22 cellular contexts compared by ENCODE assay signal in the genomic region with DNA sequence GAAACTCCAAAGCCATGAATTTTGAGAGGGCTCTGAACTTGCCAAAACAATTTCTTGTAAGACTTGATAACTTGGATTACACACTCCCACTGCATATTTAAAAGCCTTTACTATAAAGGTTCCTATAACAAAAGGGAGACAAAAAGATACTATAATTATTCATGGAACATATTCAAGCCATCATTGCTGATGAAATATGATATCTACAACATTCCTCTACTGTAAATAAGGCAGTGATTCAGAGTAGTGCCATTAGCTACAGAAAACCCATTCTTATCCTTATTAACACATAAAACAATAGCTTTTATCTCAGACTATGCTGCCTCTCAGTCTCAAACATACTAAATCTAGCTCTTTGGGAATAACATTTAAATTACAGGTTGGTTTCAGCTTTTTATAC.
DNase-seq lines count a peak whose midpoint lies in the region; ATAC-seq and TF ChIP-seq lines count a peak whose summit lies in the region.
"Had no signal": no experiment of that assay in that cellular context is flagged by ENCODE, and none has a peak within 500 bp of the region (broad histone marks: within the 10 kb centered on the region; RNA-seq: fewer than 3 reads in every experiment).

No MANE protein-coding gene starts in this region.

- no peaks in the 10 kb centered on the region for H4K20me1 ChIP-seq in GM23248 (ENCODE audit: insufficient read depth)
- no peaks in the 10 kb centered on the region for H4K20me1 ChIP-seq in osteoblast (ENCODE audit: insufficient read depth, low read length)

- no peak overlapping the region for H4K8ac ChIP-seq in trophoblast cell (ENCODE audit: low read depth, low read length)

- no peak overlapping the region for H4K12ac ChIP-seq in trophoblast cell (ENCODE audit: low read depth, low read length)

- H3K79me1 ChIP-seq in trophoblast cell (ENCODE audit: low read length), result no peaks in the 10 kb centered on the region

- peaks cover 23% of the 10 kb centered on the region for H3K4me1 ChIP-seq in GM23248 (ENCODE audit: insufficient read depth)
- peaks cover 14 to 23% of the 10 kb centered on the region in 2 donors for H3K4me1 ChIP-seq in adrenal gland (replicated peaks in 1 of 2)
- peaks cover 10% of the 10 kb centered on the region for H3K4me1 ChIP-seq in osteoblast (ENCODE audit: insufficient read depth, low read length)
- no peaks in the 10 kb centered on the region for H3K4me1 ChIP-seq in trophoblast cell (ENCODE audit: control insufficient read depth in 1 of 2, insufficient read depth in 2 of 2, low read length in 2 of 2)
- H3K4me1 ChIP-seq: colonic mucosa, parathyroid adenoma had no signal

- no peak for TF ChIP-seq POLR2A in adrenal gland (IDR thresholded peaks at IDR 0.05)

- in situ Hi-C loops in GM23248 (cut with MboI), result no loop called here

- H4K91ac ChIP-seq in trophoblast cell (ENCODE audit: low read depth, low read length), result no peak overlapping the region

- H3K4me2 ChIP-seq in GM23248 (ENCODE audit: unreplicated experiment), result peak overlapping the region; percentile 26
- H3K4me2 ChIP-seq in osteoblast (ENCODE audit: insufficient read depth, low read length), result peak overlapping the region; percentile 6
- H3K4me2 ChIP-seq in trophoblast cell (ENCODE audit: low read length), result no peak overlapping the region

- H3K79me2 ChIP-seq in GM23248 (ENCODE audit: insufficient read depth), result no peaks in the 10 kb centered on the region
- H3K79me2 ChIP-seq in osteoblast (ENCODE audit: insufficient read depth, low read length), result no peaks in the 10 kb centered on the region
- no peaks in the 10 kb centered on the region for H3K79me2 ChIP-seq in trophoblast cell (ENCODE audit: control insufficient read depth, insufficient read depth, low read length, poor library complexity)
- H3K79me2 ChIP-seq: parathyroid adenoma had no signal

- no peak for ATAC-seq in GM19023 (IDR thresholded peaks at IDR 0.05; ENCODE audit: unreplicated experiment)
- ATAC-seq: sciatic nerve; stimulated activated effector memory CD8-positive, alpha-beta T cell treated with anti-CD3 and anti-CD28 coated beads, Interleukin-12 subunit alpha, Interleukin-12 subunit beta, amount 100 ng/mL, for 72 hours had no signal

- H3K14ac ChIP-seq in trophoblast cell (ENCODE audit: low read length), result no peak overlapping the region

- H3K9ac ChIP-seq in GM23248 (no peak overlapping the region), trophoblast cell (ENCODE audit: low read length) (no peak overlapping the region)
- H3K9ac ChIP-seq: parathyroid adenoma had no signal

- peaks cover 11% of the 10 kb centered on the region; the same call in 1 of the 2 replicates for H3F3A ChIP-seq in GM23248 (ENCODE audit: insufficient read depth)

- H3K36me3 ChIP-seq in GM23248 (ENCODE audit: low read depth) (no peaks in the 10 kb centered on the region), adrenal gland (replicated peaks in 1 of 2) (no peaks in the 10 kb centered on the region), osteoblast (ENCODE audit: insufficient read depth, low read length) (no peaks in the 10 kb centered on the region), trophoblast cell (ENCODE audit: control insufficient read depth in 1 of 2, insufficient read depth in 2 of 2, low read length in 2 of 2) (no peaks in the 10 kb centered on the region)
- H3K36me3 ChIP-seq: colonic mucosa had no signal

- H2AFZ ChIP-seq in GM23248 (peak overlapping the region; percentile 10; the same call in 1 of the 2 replicates), osteoblast (ENCODE audit: low read length) (no peak overlapping the region), trophoblast cell (ENCODE audit: insufficient read depth, low read length, poor library complexity) (no peak overlapping the region)
- H2AFZ ChIP-seq: parathyroid adenoma had no signal

- intact Hi-C loops in adrenal gland (cut with DNase I), result no loop called here

- no peak overlapping the region for H2BK5ac ChIP-seq in trophoblast cell (ENCODE audit: low read depth, low read length, poor library complexity)

- TF ChIP-seq CTCF in adrenal gland (IDR thresholded peaks at IDR 0.05) (no peak), fibroblast of mammary gland (conservative IDR thresholded peaks at IDR 0.05; ENCODE audit: control insufficient read depth, insufficient read depth, low read depth, low read length) (no peak), osteoblast (IDR thresholded peaks at IDR 0.05; ENCODE audit: extremely low read depth, low read depth, low read length) (no peak)

- H3K18ac ChIP-seq in trophoblast cell (ENCODE audit: low read length), result no peak overlapping the region

- H2BK12ac ChIP-seq in trophoblast cell (ENCODE audit: low read length), result no peak overlapping the region

- 0 out of 2 replicates have a peak overlapping the region, but pooled peaks have one; percentile 8 for H3K4me3 ChIP-seq in GM23248
- H3K4me3 ChIP-seq in adrenal gland, result no peak overlapping the region
- H3K4me3 ChIP-seq in fibroblast of mammary gland (ENCODE audit: control insufficient read depth, low read depth, low read length), result no peak overlapping the region
- no peak overlapping the region for H3K4me3 ChIP-seq in osteoblast (ENCODE audit: insufficient read depth, low read length)
- no peak overlapping the region for H3K4me3 ChIP-seq in trophoblast cell (ENCODE audit: low read depth, low read length)
- H3K4me3 ChIP-seq: colonic mucosa had no signal

- DNase-seq in GM23248, result peak; percentile 49
- no peak for DNase-seq in adrenal gland
- peak; percentile 18 for DNase-seq in fibroblast of mammary gland (ENCODE audit: low read depth)
- no peak for DNase-seq in osteoblast (ENCODE audit: insufficient read length, low spot score, missing footprints)
- no peak for DNase-seq in cerebellar nuclear complex (lab: John Stamatoyannopoulos, UW)
- no peak for DNase-seq in trophoblast cell
- DNase-seq: activated B cell treated with CpG ODN at 0.5 μM for 24 hours; activated CD4-positive, alpha-beta memory T cell treated with anti-CD3 and anti-CD28 coated beads for 36 hours; CD4-positive, CD25-positive, alpha-beta regulatory T cell; colonic mucosa; DMS 273 treated with DMSO at 0.1 percent for 48 hours; GF-D8; hypothalamus; KG1; naive B cell; NCI-H2029; NCI-H446 treated with DMSO at 0.1 percent for 48 hours; T-helper 9 cell had no signal

- H3K9me3 ChIP-seq in GM23248 (ENCODE audit: low read depth) (no peaks in the 10 kb centered on the region), adrenal gland (replicated peaks in 1 of 3) (no peaks in the 10 kb centered on the region), osteoblast (ENCODE audit: low read depth, low read length) (no peaks in the 10 kb centered on the region), trophoblast cell (ENCODE audit: insufficient read depth, low read depth, low read length) (no peaks in the 10 kb centered on the region)
- H3K9me3 ChIP-seq: colonic mucosa had no signal

- no peak overlapping the region for H2AK5ac ChIP-seq in trophoblast cell (ENCODE audit: low read length)

- H3K27me3 ChIP-seq in GM23248 (replicated peaks; ENCODE audit: insufficient read depth), result no peaks in the 10 kb centered on the region
- no peaks in the 10 kb centered on the region for H3K27me3 ChIP-seq in adrenal gland
- no peaks in the 10 kb centered on the region for H3K27me3 ChIP-seq in osteoblast (ENCODE audit: insufficient read depth, low read length)
- H3K27me3 ChIP-seq in trophoblast cell (ENCODE audit: insufficient read depth, low read length), result no peaks in the 10 kb centered on the region
- H3K27me3 ChIP-seq: colonic mucosa had no signal

- no peak overlapping the region for H2BK120ac ChIP-seq in trophoblast cell (ENCODE audit: insufficient read depth, low read length, poor library complexity)

- no peak overlapping the region for H3K4ac ChIP-seq in trophoblast cell (ENCODE audit: low read depth, low read length)

- no peak overlapping the region for H3K23ac ChIP-seq in trophoblast cell (ENCODE audit: low read length)

- H3K27ac ChIP-seq in GM23248 (0 out of 2 replicates have a peak overlapping the region, but pooled peaks have one; percentile 2), adrenal gland (peak overlapping the region in 4 of 5 donors; percentile 52 to 79 (median 64)), osteoblast (ENCODE audit: low read depth, low read length) (no peak overlapping the region), trophoblast cell (ENCODE audit: low read depth, low read length) (no peak overlapping the region)
- H3K27ac ChIP-seq: colonic mucosa, parathyroid adenoma had no signal

- H3K9me2 ChIP-seq in GM23248 (ENCODE audit: insufficient read depth), result no peaks in the 10 kb centered on the region

Comparison
In these comparisons a context has a peak if more than half of its experiments do, and no peak if none do; other contexts are left out.
1. DNase-seq: peak in GM23248 (single experiment) and fibroblast of mammary gland (single experiment); none in adrenal gland (0 of 7), osteoblast (single experiment), cerebellar nuclear complex (0 of 2) and trophoblast cell (0 of 2).
2. H3K27ac ChIP-seq: peak in GM23248 (single experiment) and adrenal gland (4 of 5); none in osteoblast (single experiment) and trophoblast cell (single experiment).